8 cellular contexts compared by ENCODE assay signal in the genomic region with DNA sequence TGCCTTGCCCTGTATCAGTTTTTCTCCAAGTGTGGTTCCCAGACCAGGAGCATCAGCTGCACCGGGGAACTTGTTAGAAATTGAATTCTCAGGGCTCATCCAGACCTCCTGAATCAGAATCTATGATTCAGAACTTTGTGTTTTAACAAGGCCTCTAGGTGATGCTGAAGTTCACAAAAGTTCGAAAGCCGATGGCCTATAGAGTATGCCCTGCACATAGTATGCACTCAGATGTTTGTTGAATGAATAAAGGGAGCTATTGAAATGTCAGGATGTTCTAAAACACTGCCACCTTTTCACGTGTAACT. TPM values are rescaled to one million over a fixed set of nuclear protein-coding genes. Genes with fewer than 3 reads are reported as not detected.
A peak's percentile ranks its signal among the peaks of the same experiment; 100 is the strongest.
DNase-seq lines count a peak whose midpoint lies in the region; ATAC-seq and TF ChIP-seq lines count a peak whose summit lies in the region.

No MANE protein-coding gene starts in this region.

- H3K9me3 ChIP-seq in parathyroid adenoma (ENCODE audit: control insufficient read depth, low read length) = no peaks in the 10 kb centered on the region

- H3K36me3 Mint-ChIP-seq in T-cell = no peaks in the 10 kb centered on the region

- H3K4me1 ChIP-seq in parathyroid adenoma = peaks cover 3% of the 10 kb centered on the region

- H3K4me1 Mint-ChIP-seq in T-cell = peaks cover 7 to 10% (median 8%) of the 10 kb centered on the region in 3 donors

- no peaks in the 10 kb centered on the region for H3K27me3 ChIP-seq in parathyroid adenoma (ENCODE audit: control insufficient read depth, insufficient read depth, low read length)

- H3K9ac ChIP-seq in parathyroid adenoma = no peak overlapping the region

- TF ChIP-seq CTCF in GM13977 (IDR thresholded peaks at IDR 0.05; ENCODE audit: extremely low read depth, insufficient read depth, missing control alignments) = peak; percentile 15
- peak; percentile 41 for TF ChIP-seq CTCF in fibroblast of the aortic adventitia (IDR thresholded peaks at IDR 0.05; ENCODE audit: insufficient read depth, low read length)
- TF ChIP-seq CTCF in parathyroid adenoma (IDR thresholded peaks at IDR 0.05) = no peak

- H3K79me2 ChIP-seq in parathyroid adenoma = no peaks in the 10 kb centered on the region

- CTCF ChIA-PET in T-cell (lab: Charles Lee) = no interaction called here

- H3K36me3 ChIP-seq in parathyroid adenoma (ENCODE audit: control insufficient read depth, insufficient read depth, low read length) = no peaks in the 10 kb centered on the region

- ATAC-seq in T-cell (replicated peaks in 1 of 4) (no peak), GM21717 (IDR thresholded peaks at IDR 0.05; ENCODE audit: unreplicated experiment) (no peak), esophagus mucosa (no peak)

- H3K4me3 ChIP-seq in fibroblast of the aortic adventitia (ENCODE audit: low read depth, low read length) (peak overlapping the region; percentile 96), parathyroid adenoma (ENCODE audit: low read depth, low read length) (peak overlapping the region; percentile 66)

- H3K27ac ChIP-seq in parathyroid adenoma = peak overlapping the region; percentile 51

- H3K9me3 Mint-ChIP-seq in T-cell = no peaks in the 10 kb centered on the region

- DNase-seq in GM13977 (ENCODE audit: low spot score) (peak; percentile 48), T-cell (no peak), fibroblast of the aortic adventitia (ENCODE audit: low read depth) (peak; percentile 72), epidermal melanocyte (ENCODE audit: insufficient read length, low spot score) (no peak)
- DNase-seq in stimulated activated CD4-positive, alpha-beta T cell treated with anti-CD3 and anti-CD28 coated beads, Interleukin-2, amount 100 ng/mL, for 48 hours = no peak

- H3K4me2 ChIP-seq in parathyroid adenoma (ENCODE audit: low read length) = peak overlapping the region; percentile 78

- POLR2A ChIA-PET in T-cell (lab: Charles Lee) = no interaction called here

- no peak overlapping the region for H3K27ac Mint-ChIP-seq in T-cell

- H3K4me3 Mint-ChIP-seq in T-cell = peak overlapping the region; percentile 70 to 87 (median 74)

- in situ Hi-C loops in GM13977 (cut with MboI; ENCODE audit: low pct_unique_long_range_greater_than_20kb, low sequenced_read_pairs, unreplicated experiment) = no loop called here

- H2AFZ ChIP-seq in parathyroid adenoma = peak overlapping the region; percentile 84

- H3K27me3 Mint-ChIP-seq in T-cell = peaks cover 54 to 70% of the 10 kb centered on the region in 2 donors

RNA-seq across cellular contexts. Expression of gene LARP6, which starts 0.7 kb away (rescaled TPM):
- total RNA-seq in T-cell = under 1 TPM in 2 of 5 donors, not detected in 3; 0.41 to 0.49 TPM
- 55.9 and 68.1 TPM in 2 replicates for total RNA-seq in fibroblast of the aortic adventitia (ENCODE audit: low replicate concordance)
- 1.4 TPM for total RNA-seq in esophagus mucosa

RNA-seq across cellular contexts. Expression of gene THAP10, which starts 37.6 kb away (rescaled TPM):
- total RNA-seq in T-cell (under 1 TPM in 2 of 5 donors, not detected in 3; 0.33 TPM), fibroblast of the aortic adventitia (ENCODE audit: low replicate concordance) (2.3 and 7.9 TPM in 2 replicates), esophagus mucosa (1.4 TPM)

RNA-seq across cellular contexts. Expression of gene LRRC49, which starts 38.0 kb away (rescaled TPM):
- total RNA-seq in T-cell = under 1 TPM in 4 of 5 donors, not detected in 1; 0.16 to 0.77 (median 0.51) TPM
- 12.0 and 25.2 TPM in 2 replicates for total RNA-seq in fibroblast of the aortic adventitia (ENCODE audit: low replicate concordance)
- 2.7 TPM for total RNA-seq in esophagus mucosa

Comparison
In these comparisons a context has a peak if more than half of its experiments do, and no peak if none do; other contexts are left out.
1. DNase-seq: peak in GM13977 (single experiment) and fibroblast of the aortic adventitia (single experiment); none in T-cell (0 of 34), epidermal melanocyte (single experiment) and stimulated activated CD4-positive, alpha-beta T cell treated with anti-CD3 and anti-CD28 coated beads, Interleukin-2, amount 100 ng/mL, for 48 hours (0 of 2).
2. RNA of gene LARP6, which starts 0.7 kb away (total RNA-seq): 55.9 to 68.1 TPM in fibroblast of the aortic adventitia; 1.4 TPM in esophagus mucosa (single experiment) and 0.41 to 0.49 TPM in T-cell; every median in the first group is over 10 times any median in the second.